In the genomic region with DNA sequence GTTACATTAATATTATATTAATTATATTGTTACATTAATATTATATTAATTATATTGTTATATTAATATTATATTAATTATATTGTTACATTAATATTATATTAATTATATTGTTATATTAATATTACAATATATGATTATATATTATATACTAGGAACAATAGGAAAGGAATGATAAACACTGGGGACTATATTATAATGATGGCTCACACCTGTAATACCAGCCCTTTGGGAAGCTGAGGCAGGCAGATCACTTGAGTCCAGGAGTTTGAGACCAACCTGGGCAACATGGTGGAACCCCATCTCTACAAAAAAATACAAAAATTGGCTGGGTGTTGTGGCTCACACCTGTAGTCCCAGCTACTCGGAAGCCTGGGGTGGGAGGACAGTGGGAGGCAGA, we compare ENCODE assay signal across 7 cellular contexts. TPM values are rescaled to one million over a fixed set of nuclear protein-coding genes. Genes with fewer than 3 reads are reported as not detected.
"Had no signal": no experiment of that assay in that cellular context is flagged by ENCODE, and none has a peak within 500 bp of the region (broad histone marks: within the 10 kb centered on the region; RNA-seq: fewer than 3 reads in every experiment).

No MANE protein-coding gene starts in this region.

RNA-seq across cellular contexts. Expression of a gene that starts 48.5 kb away (rescaled TPM):
- total RNA-seq: left ventricle myocardium inferior; mesothelial cell of epicardium; mononuclear cell; myocyte; naive thymus-derived CD4-positive, alpha-beta T cell; naive thymus-derived CD8-positive, alpha-beta T cell had no signal
- polyA plus RNA-seq: immature natural killer cell; naive thymus-derived CD4-positive, alpha-beta T cell; naive thymus-derived CD8-positive, alpha-beta T cell had no signal
